7 cellular contexts compared by ENCODE assay signal in genomic region chr2:219251656-219252055, GRCh38. TPM values are rescaled to one million over a fixed set of nuclear protein-coding genes. Genes with fewer than 3 reads are reported as not detected.
DNase-seq lines count a peak whose midpoint lies in the region; ATAC-seq and TF ChIP-seq lines count a peak whose summit lies in the region.
"Had no signal": no experiment of that assay in that cellular context is flagged by ENCODE, and none has a peak within 500 bp of the region (broad histone marks: within the 10 kb centered on the region; RNA-seq: fewer than 3 reads in every experiment).

No MANE protein-coding gene starts in this region.

- no peaks in the 10 kb centered on the region for H3K27me3 ChIP-seq in breast epithelium
- H3K27me3 ChIP-seq in skeletal muscle tissue (ENCODE audit: control insufficient read depth in 3 of 3, insufficient read depth in 3 of 3, low read length in 3 of 3): peaks cover 0 to 4% (median 4%) of the 10 kb centered on the region in 3 donors

- peaks cover 48% of the 10 kb centered on the region for H3K4me1 Mint-ChIP-seq in nephron progenitor cell

- H3K27ac Mint-ChIP-seq in nephron progenitor cell: no peak overlapping the region

- peaks cover 8% of the 10 kb centered on the region for H3K36me3 Mint-ChIP-seq in nephron progenitor cell (ENCODE audit: low read depth)

- no peaks in the 10 kb centered on the region for H3K9me3 ChIP-seq in breast epithelium
- no peaks in the 10 kb centered on the region for H3K9me3 ChIP-seq in skeletal muscle tissue (ENCODE audit: control insufficient read depth in 3 of 3, low read length in 3 of 3)

- H3K9me3 Mint-ChIP-seq in nephron progenitor cell: no peaks in the 10 kb centered on the region

- H3K27me3 Mint-ChIP-seq in nephron progenitor cell (ENCODE audit: low read depth, poor library complexity): peaks cover 66% of the 10 kb centered on the region

- ATAC-seq in GM21619 (IDR thresholded peaks at IDR 0.05; ENCODE audit: unreplicated experiment): no peak

- H3K36me3 ChIP-seq in breast epithelium (no peaks in the 10 kb centered on the region), skeletal muscle tissue (ENCODE audit: control insufficient read depth in 3 of 3, insufficient read depth in 3 of 3, low read length in 3 of 3) (peaks cover 40 to 48% (median 46%) of the 10 kb centered on the region in 3 donors)

- H3K4me1 ChIP-seq in breast epithelium (peaks cover 19 to 24% of the 10 kb centered on the region in 2 donors), skeletal muscle tissue (ENCODE audit: control insufficient read depth in 3 of 3, insufficient read depth in 3 of 3, low read length in 3 of 3) (peaks cover 65 to 84% (median 70%) of the 10 kb centered on the region in 3 donors)

- H3K9ac ChIP-seq in skeletal muscle tissue (ENCODE audit: low read depth in 1 of 3, low read length in 3 of 3): peak overlapping the region; percentile 64 to 96 (median 79)

- H3K4me3 ChIP-seq in breast epithelium (peak overlapping the region in 1 of 3 donors; percentile 76), skeletal muscle tissue (ENCODE audit: low read length in 3 of 3) (peak overlapping the region; percentile 83 to 92 (median 91))

- DNase-seq in DMS 273 (lab: John Stamatoyannopoulos, UW; ENCODE audit: unreplicated experiment): peak; percentile 48
- no peak for DNase-seq in DMS 273 treated with DMSO at 0.1 percent for 48 hours (lab: John Stamatoyannopoulos, UW)
- DNase-seq in breast epithelium (ENCODE audit: low spot score in 2 of 2): no peak
- DNase-seq in nephron progenitor cell: no peak
- DNase-seq: 8988T had no signal

- TF ChIP-seq CTCF in breast epithelium (IDR thresholded peaks at IDR 0.05): no peak
- TF ChIP-seq CTCF in nephron progenitor cell (IDR thresholded peaks at IDR 0.05): no peak

- no peak for TF ChIP-seq POLR2A in breast epithelium (IDR thresholded peaks at IDR 0.05)

- peak overlapping the region; percentile 93 to 98 for H3K27ac ChIP-seq in breast epithelium
- peak overlapping the region; percentile 96 for H3K27ac ChIP-seq in skeletal muscle tissue (ENCODE audit: low read depth, low read length)

- no peak overlapping the region for H3K4me3 Mint-ChIP-seq in nephron progenitor cell

- intact Hi-C loops in breast epithelium (cut with DNase I; ENCODE audit: low total_unique reads): no loop called here

RNA-seq across cellular contexts. Expression of gene TUBA4B, which starts 1.4 kb away (rescaled TPM):
- total RNA-seq in breast epithelium (under 1 TPM in 1 of 3 donors, not detected in 2; 0.16 TPM), skeletal muscle tissue (not detected)

RNA-seq across cellular contexts. Expression of gene TUBA4A, which starts 2.1 kb away (rescaled TPM):
- total RNA-seq in breast epithelium: 10 to 100 TPM in 2 of 3 donors, 1 to 10 TPM in 1; 5.4 to 73.3 (median 48.8) TPM
- total RNA-seq in skeletal muscle tissue: 30.8 TPM

RNA-seq across cellular contexts. Expression of gene STK16, which starts 6.4 kb away (rescaled TPM):
- total RNA-seq in breast epithelium (10 to 100 TPM; 13.1 to 18.1 (median 16.4) TPM), skeletal muscle tissue (6.3 TPM)

RNA-seq across cellular contexts. Expression of gene GLB1L, which starts 6.4 kb away (rescaled TPM):
- total RNA-seq in breast epithelium (10 to 100 TPM; 10.2 to 15.7 (median 11.8) TPM), skeletal muscle tissue (13.0 TPM)

RNA-seq across cellular contexts. Expression of gene ANKZF1, which starts 22.1 kb away (rescaled TPM):
- total RNA-seq in breast epithelium: 100 to 1,000 TPM in 1 of 3 donors, 10 to 100 TPM in 2; 29.3 to 101 (median 67.8) TPM
- 27.7 TPM for total RNA-seq in skeletal muscle tissue
